Comparison of ENCODE assay signal across 18 cellular contexts in genomic region chr17:58421711-58422110, GRCh38. TPM values are rescaled to one million over a fixed set of nuclear protein-coding genes. Genes with fewer than 3 reads are reported as not detected.
DNase-seq lines count a peak whose midpoint lies in the region; ATAC-seq, FAIRE-seq and TF ChIP-seq lines count a peak whose summit lies in the region.
"Had no signal": no experiment of that assay in that cellular context is flagged by ENCODE, and none has a peak within 500 bp of the region (broad histone marks: within the 10 kb centered on the region; RNA-seq: fewer than 3 reads in every experiment).

No MANE protein-coding gene starts in this region.

- H3K9ac ChIP-seq in K562 (ENCODE audit: insufficient read depth in 1 of 2, low read depth in 2 of 2, low read length in 2 of 2) (no peak overlapping the region), trophoblast cell (ENCODE audit: low read length) (no peak overlapping the region)
- H3K9ac ChIP-seq: GM23248 had no signal

- H2BK120ac ChIP-seq in trophoblast cell (ENCODE audit: insufficient read depth, low read length, poor library complexity): no peak overlapping the region

- H3K79me2 ChIP-seq in K562 (ENCODE audit: control insufficient read depth, insufficient read depth, low read length) (peaks cover 4% of the 10 kb centered on the region), trophoblast cell (ENCODE audit: control insufficient read depth, insufficient read depth, low read length, poor library complexity) (no peaks in the 10 kb centered on the region)

- H4K12ac ChIP-seq in trophoblast cell (ENCODE audit: low read depth, low read length): no peak overlapping the region

- H3K27ac Mint-ChIP-seq in chondrocyte (ENCODE audit: unreplicated experiment): no peak overlapping the region
- H3K27ac Mint-ChIP-seq: B cell; CD4-positive, alpha-beta T cell had no signal

- TF ChIP-seq EP300 in K562 (IDR thresholded peaks at IDR 0.05; ENCODE audit: low read length): no peak

- POLR2A ChIA-PET in K562 (lab: Yijun Ruan, JAX): interaction anchor here (1.9 to 2.2 kb wide), 2 partner anchors 91 to 95 kb away, joined by 6 to 12 read pairs; no protein-coding TSS in a partner anchor

- CTCF ChIA-PET in K562 (lab: Yijun Ruan, JAX; ENCODE audit: low intra/inter-chr PET ratio): no interaction called here

- no peak overlapping the region for H3K14ac ChIP-seq in trophoblast cell (ENCODE audit: low read length)

- no peaks in the 10 kb centered on the region for H4K20me1 ChIP-seq in K562 (replicated peaks; ENCODE audit: control insufficient read depth, insufficient read depth, low read length)

- no peak overlapping the region for H3K18ac ChIP-seq in trophoblast cell (ENCODE audit: low read length)

- H3K27me3 ChIP-seq in H7 (ENCODE audit: control insufficient read depth, insufficient read depth, low read length) (no peaks in the 10 kb centered on the region), K562 (ENCODE audit: control insufficient read depth in 2 of 2, insufficient read depth in 2 of 2, low read length in 2 of 2) (no peaks in the 10 kb centered on the region), trophoblast cell (ENCODE audit: insufficient read depth, low read length) (no peaks in the 10 kb centered on the region)

- BruUV-seq in K562 (replicated peaks; lab: Mats Ljungman, UMichigan): no TSS peak

- DNase-seq in H7: peak; percentile 25
- no peak for DNase-seq in K562 (ENCODE audit: extremely low read depth in 1 of 4, low spot score in 3 of 4)
- no peak for DNase-seq in trophoblast cell
- no peak for DNase-seq in DMS153 treated with DMSO at 0.1 percent for 48 hours (lab: John Stamatoyannopoulos, UW; ENCODE audit: unreplicated experiment)
- no peak for DNase-seq in chondrocyte (ENCODE audit: low spot score)
- DNase-seq: C1 segment of cervical spinal cord; Calu3; CD4-positive, alpha-beta T cell; DMS79 treated with DMSO at 0.1 percent for 48 hours; EL; GM23248; HCEC 1CT; KBM-7 had no signal

- H2BK12ac ChIP-seq in trophoblast cell (ENCODE audit: low read length): no peak overlapping the region

- H3K9me3 ChIP-seq in K562 (replicated peaks; ENCODE audit: control insufficient read depth, insufficient read depth, low read depth, low read length) (no peaks in the 10 kb centered on the region), mesodermal cell (ENCODE audit: control insufficient read depth, low read length) (no peaks in the 10 kb centered on the region), trophoblast cell (ENCODE audit: insufficient read depth, low read depth, low read length) (no peaks in the 10 kb centered on the region)

- 31% methylated on average over 1 of the region's 1 CpG for WGBS in K562 (ENCODE audit: insufficient coverage, low coverage, missing lambda C conversion rate)
- WGBS in mesodermal cell (ENCODE audit: insufficient coverage in 2 of 2), 2 experiments: no CpG with 5 or more reads among the region's 1 CpG
- no CpG with 5 or more reads among the region's 1 CpG for WGBS in trophoblast cell (ENCODE audit: extremely low coverage, insufficient coverage, insufficient read length)

- no peaks in the 10 kb centered on the region for H3K9me3 Mint-ChIP-seq in chondrocyte (ENCODE audit: low read depth)
- H3K9me3 Mint-ChIP-seq: CD4-positive, alpha-beta T cell had no signal

- no peak for TF ChIP-seq POLR2A in K562 (conservative IDR thresholded peaks at IDR 0.05)

- H3K9me1 ChIP-seq in K562 (ENCODE audit: control insufficient read depth, insufficient read depth, low read length): no peaks in the 10 kb centered on the region

- H3K4me1 ChIP-seq in K562 (replicated peaks in 1 of 2; ENCODE audit: control insufficient read depth in 2 of 2, insufficient read depth in 2 of 2, low read length in 2 of 2) (peaks cover 0 to 2% of the 10 kb centered on the region in 2 experiments; a peak in 1 of 5 replicates), mesodermal cell (ENCODE audit: control insufficient read depth, insufficient read depth, low read length, poor library complexity, severe bottlenecking) (peaks cover 7% of the 10 kb centered on the region), trophoblast cell (ENCODE audit: control insufficient read depth in 1 of 2, insufficient read depth in 2 of 2, low read length in 2 of 2) (no peaks in the 10 kb centered on the region)

- no peak overlapping the region for H2AK5ac ChIP-seq in trophoblast cell (ENCODE audit: low read length)

- peak; percentile 15 for FAIRE-seq in K562 (lab: Jason Lieb, UNC)
- FAIRE-seq: GM12891 had no signal

- in situ Hi-C loops in K562 (cut with MboI): no loop called here

- H3K4me1 Mint-ChIP-seq in chondrocyte (ENCODE audit: low read depth): peaks cover 18% of the 10 kb centered on the region

- TF ChIP-seq RAD21 in K562 (CRISPR knock-in tag; conservative IDR thresholded peaks at IDR 0.05 in 1 of 2, IDR thresholded peaks at IDR 0.05 in 1 of 2): no peak

- H4K91ac ChIP-seq in trophoblast cell (ENCODE audit: low read depth, low read length): no peak overlapping the region

- H4K8ac ChIP-seq in trophoblast cell (ENCODE audit: low read depth, low read length): no peak overlapping the region

- H3K27ac ChIP-seq in K562 (ENCODE audit: extremely low read depth, low read depth, low read length) (no peak overlapping the region), mesodermal cell (ENCODE audit: low read depth, low read length, severe bottlenecking) (peak overlapping the region; percentile 57), trophoblast cell (ENCODE audit: low read depth, low read length) (no peak overlapping the region)
- H3K27ac ChIP-seq: GM23248, HL-60 had no signal

- H3K23ac ChIP-seq in trophoblast cell (ENCODE audit: low read length): peak overlapping the region; percentile 61

- no peaks in the 10 kb centered on the region for H3K36me3 Mint-ChIP-seq in chondrocyte (ENCODE audit: low read depth)

- H3K36me3 ChIP-seq in H7 (replicated peaks; ENCODE audit: control insufficient read depth, insufficient read depth, low read length) (no peaks in the 10 kb centered on the region), K562 (ENCODE audit: control insufficient read depth, insufficient read depth, low read length) (no peaks in the 10 kb centered on the region), mesodermal cell (ENCODE audit: control insufficient read depth, insufficient read depth, low read length) (no peaks in the 10 kb centered on the region), trophoblast cell (ENCODE audit: control insufficient read depth in 1 of 2, insufficient read depth in 2 of 2, low read length in 2 of 2) (no peaks in the 10 kb centered on the region)

- no peak overlapping the region for H2BK5ac ChIP-seq in trophoblast cell (ENCODE audit: low read depth, low read length, poor library complexity)

- intact Hi-C loops in K562 (cut with micrococcal nuclease): no loop called here

- TF ChIP-seq CTCF in K562 (IDR thresholded peaks at IDR 0.05 in 2 of 3, conservative IDR thresholded peaks at IDR 0.05 in 1 of 3; ENCODE audit: insufficient read depth in 2 of 3, low read depth in 1 of 3, low read length in 3 of 3) (no peak), chondrocyte (IDR thresholded peaks at IDR 0.05) (no peak)

- ATAC-seq in K562 (no peak), HG03439 (IDR thresholded peaks at IDR 0.05; ENCODE audit: unreplicated experiment) (no peak)

- H3K79me1 ChIP-seq in trophoblast cell (ENCODE audit: low read length): peaks cover 1% of the 10 kb centered on the region

- no peak overlapping the region; the same call in 1 of the 2 replicates for H2AFZ ChIP-seq in K562 (ENCODE audit: low read depth, low read length)
- no peak overlapping the region for H2AFZ ChIP-seq in trophoblast cell (ENCODE audit: insufficient read depth, low read length, poor library complexity)
- H2AFZ ChIP-seq: GM23248 had no signal

- H3K4me2 ChIP-seq in K562 (ENCODE audit: insufficient read depth, low read length): no peak overlapping the region
- no peak overlapping the region for H3K4me2 ChIP-seq in trophoblast cell (ENCODE audit: low read length)

- no peak overlapping the region for H3K4ac ChIP-seq in trophoblast cell (ENCODE audit: low read depth, low read length)

- H3K27me3 Mint-ChIP-seq in chondrocyte (ENCODE audit: low read depth): peaks cover 6% of the 10 kb centered on the region
- H3K27me3 Mint-ChIP-seq: B cell; CD4-positive, alpha-beta T cell had no signal

- H3K4me3 Mint-ChIP-seq in chondrocyte (ENCODE audit: unreplicated experiment): no peak overlapping the region
- H3K4me3 Mint-ChIP-seq: B cell; CD4-positive, alpha-beta T cell had no signal

- H3K4me3 ChIP-seq in H7 (ENCODE audit: insufficient read depth, low read depth, low read length) (no peak overlapping the region), K562 (no peak overlapping the region), mesodermal cell (ENCODE audit: extremely low read depth, insufficient read depth, low read length, poor library complexity, severe bottlenecking) (no peak overlapping the region), trophoblast cell (ENCODE audit: low read depth, low read length) (no peak overlapping the region)
- H3K4me3 ChIP-seq: GM23248 had no signal

TF ChIP-seq in K562, 482 proteins besides CTCF, POLR2A, EP300 and RAD21 (continues in another document):
- TF ChIP-seq HCFC1 (IDR thresholded peaks at IDR 0.05; ENCODE audit: low read depth, low read length): no peak

RNA-seq across cellular contexts. Expression of gene RNF43, which starts 4.4 kb away (rescaled TPM):
- total RNA-seq in H7 (2014; rRNA removed; shearing (Covaris generic)): 0.62 and 1.3 TPM in 2 replicates
- 8.4 and 9.4 TPM in 2 replicates for total RNA-seq in K562 (2011; cell fraction: chromatin; rRNA removed; ENCODE audit: low replicate concordance)
- 5.0 and 6.2 TPM in 2 replicates for total RNA-seq in K562 (2011; cell fraction: nucleolus; rRNA removed)
- total RNA-seq in K562 (2011; cell fraction: nucleoplasm; rRNA removed): 7.3 and 9.5 TPM in 2 replicates
- 1.5 and 2.0 TPM in 2 replicates for total RNA-seq in K562 (2014; rRNA removed)
- 1.5 TPM in 2 replicates for total RNA-seq in K562 (2014; rRNA removed; fragmentation: Illumina TruSeq; extraction: Trizol)
- total RNA-seq in K562 (2015; rRNA removed; fragmentation: Illumina TruSeq; extraction: Trizol): 1.2 TPM in 2 replicates
- total RNA-seq in K562 (2021): 2.3 and 2.7 TPM in 2 replicates
- 0.75 and 1.2 TPM in 2 replicates for polyA plus RNA-seq in K562 (2011; rRNA removed)
- 0.47 and 0.79 TPM in 2 replicates for polyA plus RNA-seq in K562 (2011; cell fraction: cytosol; rRNA removed)
- polyA plus RNA-seq in K562 (2011; cell fraction: nucleus; rRNA removed): 2.0 and 2.8 TPM in 2 replicates
- polyA plus RNA-seq in K562 (2012): 2.6 and 3.4 TPM in 2 replicates
- polyA plus RNA-seq in K562 (2014; fragmentation: Illumina TruSeq; extraction: Trizol): 1.7 and 2.1 TPM in 2 replicates
- polyA plus RNA-seq in K562 (2014; fragmentation: Nextera tagmentation; extraction: Ambion mirVana): under 1 TPM; 0.29 to 0.51 TPM
- 1.4 TPM in 2 replicates for polyA plus RNA-seq in K562 (2014; rRNA removed)
- 1.1 and 3.1 TPM in 2 replicates for polyA minus RNA-seq in K562 (2011; rRNA and poly(A)+ RNA removed)
- 0.29 and 2.1 TPM in 2 replicates for polyA minus RNA-seq in K562 (2011; cell fraction: cytosol; rRNA and poly(A)+ RNA removed)
- 0.89 and 1.3 TPM in 2 replicates for polyA minus RNA-seq in K562 (2011; cell fraction: nucleus; rRNA and poly(A)+ RNA removed)
- 2.7 TPM for polyA plus RNA-seq in mesodermal cell (2013, experiment 1 of 2)
- polyA plus RNA-seq in mesodermal cell (2013, experiment 2 of 2): 1.7 TPM
- polyA plus RNA-seq in trophoblast cell (2013): 3.6 and 3.8 TPM in 2 replicates
- 0.10 to 0.46 TPM (median 0.15 TPM) in 3 replicates for total RNA-seq in chondrocyte
